1 cellular context compared by ENCODE assay signal in genomic region chr1:32255072-32256071, GRCh38.
A peak's percentile ranks its signal among the peaks of the same experiment; 100 is the strongest.
TF ChIP-seq lines count a peak whose summit lies in the region.

No MANE protein-coding gene starts in this region.

TF ChIP-seq in GM12878, 131 proteins besides CTCF, POLR2A, EP300 and RAD21:
- TF ChIP-seq ZNF217 (IDR thresholded peaks at IDR 0.05) = no peak
- TF ChIP-seq SUPT20H (IDR thresholded peaks at IDR 0.05; ENCODE audit: borderline replicate concordance, control insufficient read depth, low read depth, low read length) = no peak
- no peak for TF ChIP-seq TCF7 (IDR thresholded peaks at IDR 0.05; ENCODE audit: borderline replicate concordance)
- TF ChIP-seq PBX3 (IDR thresholded peaks at IDR 0.05; ENCODE audit: insufficient replicate concordance, low read depth, low read length) = no peak
- TF ChIP-seq POU2F2 (IDR thresholded peaks at IDR 0.05; ENCODE audit: borderline replicate concordance, low read depth, low read length) = no peak
- TF ChIP-seq ZNF24 (IDR thresholded peaks at IDR 0.05) = no peak
- TF ChIP-seq SREBF2 (IDR thresholded peaks at IDR 0.05; ENCODE audit: low read length) = no peak
- peak; percentile 77; the same call in 1 of the 2 replicates for TF ChIP-seq YY1 (IDR thresholded peaks at IDR 0.05; ENCODE audit: low read depth, low read length)
- no peak for TF ChIP-seq IKZF2 (IDR thresholded peaks at IDR 0.05)
- no peak for TF ChIP-seq IRF5 (IDR thresholded peaks at IDR 0.05; ENCODE audit: borderline replicate concordance)
- TF ChIP-seq TCF12 (IDR thresholded peaks at IDR 0.05; ENCODE audit: low read depth, low read length) = no peak
- TF ChIP-seq MTA3 (IDR thresholded peaks at IDR 0.05; ENCODE audit: borderline replicate concordance, low read length) = no peak
- 0 out of 2 replicates have a peak, but pooled peaks have one; percentile 20 for TF ChIP-seq ATF7 (IDR thresholded peaks at IDR 0.05; ENCODE audit: low read depth)
- TF ChIP-seq ZBTB40 (IDR thresholded peaks at IDR 0.05; ENCODE audit: borderline replicate concordance) = peak; percentile 22; the same call in 1 of the 2 replicates
- TF ChIP-seq TBL1XR1 (IDR thresholded peaks at IDR 0.05; ENCODE audit: low read depth, low read length) = no peak
- peak; percentile 52 for TF ChIP-seq CUX1 (IDR thresholded peaks at IDR 0.05; ENCODE audit: insufficient replicate concordance, low read depth, low read length)
- TF ChIP-seq MLLT1 (IDR thresholded peaks at IDR 0.05) = peak; percentile 47
- TF ChIP-seq USF1 (IDR thresholded peaks at IDR 0.05; ENCODE audit: borderline replicate concordance, extremely low read length, insufficient read depth, low read depth, low read length) = no peak
- no peak for TF ChIP-seq ZBTB11 (CRISPR knock-in tag; IDR thresholded peaks at IDR 0.05)
- TF ChIP-seq POLR2AphosphoS5 (IDR thresholded peaks at IDR 0.05; ENCODE audit: low read length) = no peak
- TF ChIP-seq RELB (IDR thresholded peaks at IDR 0.05; ENCODE audit: low read depth) = no peak
